In the genomic region with DNA sequence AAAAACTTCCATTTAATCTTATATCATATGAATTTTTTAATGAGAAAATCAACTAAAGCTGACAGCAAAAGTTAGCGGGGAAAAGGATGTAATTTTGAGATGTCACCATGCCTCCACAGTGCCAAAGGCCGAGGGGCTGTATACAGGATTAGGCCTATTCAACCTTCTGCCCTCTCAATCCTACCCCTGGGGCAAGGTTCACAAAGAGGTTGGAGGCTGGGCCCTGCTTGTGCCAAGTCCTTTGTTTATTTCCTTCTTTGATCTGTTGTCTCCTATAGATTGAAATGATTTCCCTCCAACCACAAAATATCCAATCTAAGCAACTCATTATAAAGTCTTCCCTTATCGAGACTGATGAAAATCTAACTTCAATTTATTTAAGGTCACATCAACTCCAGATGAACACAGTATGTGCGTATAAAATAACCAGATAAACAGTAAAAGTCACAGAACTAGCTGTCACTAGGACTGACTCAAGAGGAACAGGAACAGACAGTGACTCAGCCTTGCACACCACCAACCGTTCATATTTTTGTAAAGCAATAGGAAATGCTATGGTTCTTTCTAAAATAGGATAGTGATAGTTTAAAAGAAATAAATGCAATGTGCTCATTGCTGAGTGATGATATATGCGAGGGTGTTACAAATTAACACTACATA, we compare ENCODE assay signal across 9 cellular contexts.
DNase-seq lines count a peak whose midpoint lies in the region; ATAC-seq and TF ChIP-seq lines count a peak whose summit lies in the region.
"Had no signal": no experiment of that assay in that cellular context is flagged by ENCODE, and none has a peak within 500 bp of the region (broad histone marks: within the 10 kb centered on the region; RNA-seq: fewer than 3 reads in every experiment).

No MANE protein-coding gene starts in this region.

- peaks cover 6 to 11% (median 8%) of the 10 kb centered on the region in 3 donors for H3K4me1 Mint-ChIP-seq in T-cell

- H2AK5ac ChIP-seq in neuronal stem cell (ENCODE audit: low read depth, low read length): no peak overlapping the region

- H2BK12ac ChIP-seq in neuronal stem cell (ENCODE audit: low read length): no peak overlapping the region

- H3K9me3 ChIP-seq in neuronal stem cell (replicated peaks in 1 of 2; ENCODE audit: control insufficient read depth in 2 of 2, insufficient read depth in 1 of 2, low read depth in 1 of 2, low read length in 2 of 2) (no peaks in the 10 kb centered on the region), Karpas-422 (ENCODE audit: low read length) (no peaks in the 10 kb centered on the region)

- no peak overlapping the region for H3K4me3 Mint-ChIP-seq in T-cell

- peaks cover 39% of the 10 kb centered on the region for H3K36me3 Mint-ChIP-seq in T-cell

- DNase-seq in EL (peak; percentile 53), MV-4-11 (lab: John Stamatoyannopoulos, UW) (peak; percentile 86), choroid plexus epithelial cell (ENCODE audit: low read depth) (peak; percentile 62), neuronal stem cell (ENCODE audit: low spot score) (peak; percentile 44), T-cell (no peak), Karpas-422 (no peak)
- DNase-seq: NCI-H774; stimulated activated CD4-positive, alpha-beta T cell treated with anti-CD3 and anti-CD28 coated beads, Interleukin-12 subunit alpha, Interleukin-12 subunit beta, amount 100 ng/mL, for 4 hours had no signal

- H3K23ac ChIP-seq in neuronal stem cell (ENCODE audit: low read depth, low read length, poor library complexity): no peak overlapping the region

- no peak overlapping the region for H3K4ac ChIP-seq in neuronal stem cell (ENCODE audit: low read length)

- H2BK5ac ChIP-seq in neuronal stem cell (ENCODE audit: low read length): no peak overlapping the region

- no peak overlapping the region for H2AFZ ChIP-seq in neuronal stem cell (ENCODE audit: low read length)
- no peak overlapping the region for H2AFZ ChIP-seq in Karpas-422 (ENCODE audit: low read length)

- no peak overlapping the region for H4K91ac ChIP-seq in neuronal stem cell (ENCODE audit: low read depth, low read length, poor library complexity)

- POLR2A ChIA-PET in T-cell (lab: Charles Lee): no interaction called here

- no peaks in the 10 kb centered on the region for H3K27me3 Mint-ChIP-seq in T-cell

- H3K27me3 ChIP-seq in neuronal stem cell (ENCODE audit: control insufficient read depth in 3 of 3, insufficient read depth in 3 of 3, low read depth in 1 of 3, low read length in 3 of 3) (no peaks in the 10 kb centered on the region), Karpas-422 (ENCODE audit: low read length) (no peaks in the 10 kb centered on the region)

- no peak overlapping the region for H3K14ac ChIP-seq in neuronal stem cell (ENCODE audit: low read length)

- H2BK15ac ChIP-seq in neuronal stem cell (ENCODE audit: low read length): no peak overlapping the region

- H3K4me3 ChIP-seq in choroid plexus epithelial cell (ENCODE audit: low read depth, low read length) (no peak overlapping the region), neuronal stem cell (ENCODE audit: low read length in 2 of 2) (no peak overlapping the region), Karpas-422 (ENCODE audit: low read length) (no peak overlapping the region)

- no peak for TF ChIP-seq CTCF in choroid plexus epithelial cell (conservative IDR thresholded peaks at IDR 0.05; ENCODE audit: low read depth, low read length)

- no peaks in the 10 kb centered on the region for H3K79me1 ChIP-seq in neuronal stem cell (ENCODE audit: low read depth, low read length)

- H4K8ac ChIP-seq in neuronal stem cell (ENCODE audit: low read depth, low read length): no peak overlapping the region

- no peak overlapping the region for H3K18ac ChIP-seq in neuronal stem cell (ENCODE audit: low read length)

- H3K9me2 ChIP-seq in Karpas-422 (replicated peaks; ENCODE audit: insufficient read depth, low read length): no peaks in the 10 kb centered on the region

- H3K9ac ChIP-seq in neuronal stem cell (ENCODE audit: low read depth, low read length, poor library complexity) (no peak overlapping the region), Karpas-422 (ENCODE audit: low read length) (no peak overlapping the region)

- H3K79me2 ChIP-seq in Karpas-422 (ENCODE audit: low read length): peaks cover 29% of the 10 kb centered on the region

- H2BK120ac ChIP-seq in neuronal stem cell (ENCODE audit: low read depth, low read length): no peak overlapping the region

- WGBS in neuronal stem cell (ENCODE audit: extremely low coverage in 2 of 2, insufficient read length in 2 of 2, insufficient replicate concordance in 1 of 2), 2 donors: no CpG with 5 or more reads among the region's 6 CpGs

- H3K27ac Mint-ChIP-seq in T-cell: no peak overlapping the region

- no peak for ATAC-seq in T-cell (replicated peaks in 1 of 4)
- ATAC-seq in GM21529 (IDR thresholded peaks at IDR 0.05; ENCODE audit: unreplicated experiment): no peak

- H3K27ac ChIP-seq in neuronal stem cell (replicated peaks; ENCODE audit: low read length): no peak overlapping the region
- H3K27ac ChIP-seq in Karpas-422 (ENCODE audit: low read length): no peak overlapping the region

- H3K4me1 ChIP-seq in neuronal stem cell (ENCODE audit: control insufficient read depth in 2 of 2, insufficient read depth in 1 of 2, low read depth in 1 of 2, low read length in 2 of 2) (peaks cover 14 to 18% of the 10 kb centered on the region in 2 donors), Karpas-422 (ENCODE audit: low read length) (peaks cover 24% of the 10 kb centered on the region)

- no peak overlapping the region for H3K4me2 ChIP-seq in neuronal stem cell (ENCODE audit: insufficient read depth, low read length, poor library complexity, severe bottlenecking)
- no peak overlapping the region for H3K4me2 ChIP-seq in Karpas-422 (ENCODE audit: low read depth, low read length, poor library complexity, severe bottlenecking)

- no peaks in the 10 kb centered on the region for H4K20me1 ChIP-seq in Karpas-422 (ENCODE audit: insufficient read depth, low read depth, low read length)

- CTCF ChIA-PET in T-cell (lab: Charles Lee): no interaction called here

- H3K36me3 ChIP-seq in neuronal stem cell (replicated peaks in 1 of 2; ENCODE audit: control insufficient read depth in 2 of 2, insufficient read depth in 2 of 2, low read length in 2 of 2) (peaks cover 0 to 2% of the 10 kb centered on the region in 2 donors), Karpas-422 (ENCODE audit: insufficient read depth, low read length) (peaks cover 12% of the 10 kb centered on the region; the same call in 1 of the 2 replicates)

- no peaks in the 10 kb centered on the region for H3K9me3 Mint-ChIP-seq in T-cell

Comparison
In these comparisons a context has a peak if more than half of its experiments do, and no peak if none do; other contexts are left out.
1. DNase-seq: peak in EL (single experiment), MV-4-11 (single experiment), choroid plexus epithelial cell (single experiment) and neuronal stem cell (single experiment); none in T-cell (0 of 34) and Karpas-422 (single experiment).